ENCODE assay signal across 8 cellular contexts in the genomic region with DNA sequence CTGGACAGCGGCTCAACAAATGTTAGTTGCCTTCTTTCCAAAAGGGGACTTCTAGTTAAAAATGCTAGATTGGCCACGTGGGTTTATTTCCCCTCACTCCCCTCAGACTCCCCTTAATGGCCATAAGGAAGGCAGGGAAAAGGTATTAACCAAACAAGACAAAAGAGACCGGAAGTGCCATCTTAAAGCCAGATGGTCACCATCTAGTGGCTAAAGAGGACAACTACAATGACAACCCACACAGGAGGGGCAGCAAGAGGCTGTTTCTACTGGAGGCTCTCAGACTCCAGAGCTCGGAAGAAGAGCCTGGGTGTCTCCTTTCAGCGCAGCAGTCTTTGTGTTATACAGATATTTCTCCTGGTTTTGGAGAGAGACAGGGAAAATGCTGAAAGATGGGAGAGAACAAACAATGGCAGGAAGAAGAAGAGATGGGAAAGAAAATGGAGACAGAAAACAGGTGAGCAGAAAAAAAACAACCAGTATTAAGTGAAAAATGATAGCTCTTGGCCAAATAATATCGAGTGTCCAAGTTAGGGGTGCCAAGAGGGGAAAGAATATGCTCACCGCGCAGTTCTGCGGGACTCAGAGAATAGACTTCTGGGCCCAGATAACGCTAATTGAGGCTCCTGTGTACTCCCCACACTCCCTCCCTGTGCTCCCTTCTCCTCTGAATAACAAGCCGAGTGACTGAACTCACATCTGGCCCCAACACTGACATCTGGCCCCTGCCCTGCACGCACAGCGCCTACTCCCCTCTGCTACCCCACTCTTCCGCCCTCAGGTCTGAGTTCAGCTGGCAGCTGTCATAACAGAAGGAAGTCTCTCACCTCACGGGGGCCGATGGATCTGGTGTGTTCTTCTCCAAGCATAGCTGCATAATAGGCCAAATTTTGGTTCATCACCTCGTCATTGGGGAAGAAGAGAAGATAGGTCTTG. TPM values are rescaled to one million over a fixed set of nuclear protein-coding genes. Genes with fewer than 3 reads are reported as not detected.
A peak's percentile ranks its signal among the peaks of the same experiment; 100 is the strongest.
DNase-seq lines count a peak whose midpoint lies in the region; ATAC-seq, FAIRE-seq and TF ChIP-seq lines count a peak whose summit lies in the region.

No MANE protein-coding gene starts in this region.

- no peak for TF ChIP-seq POLR2A in H54 (IDR thresholded peaks at IDR 0.05; ENCODE audit: low read depth, low read length)
- no peak for TF ChIP-seq POLR2A in thyroid gland (IDR thresholded peaks at IDR 0.05)

- no peaks in the 10 kb centered on the region for H3K27me3 ChIP-seq in CD4-positive, alpha-beta T cell (ENCODE audit: control insufficient read depth, insufficient read depth, low read length)
- no peaks in the 10 kb centered on the region for H3K27me3 ChIP-seq in thyroid gland

- H3K36me3 ChIP-seq in thyroid gland: peaks cover 39 to 41% of the 10 kb centered on the region in 2 donors

- H3K27ac Mint-ChIP-seq in CD4-positive, alpha-beta T cell: no peak overlapping the region

- FAIRE-seq in H54 (lab: Jason Lieb, UNC): no peak

- intact Hi-C loops in CD4-positive, alpha-beta T cell (cut with DNase I, micrococcal nuclease): no loop called here
- intact Hi-C loops in thyroid gland (cut with DNase I): loop anchor here (5.0 kb wide), 1 partner anchor 180 kb away; no protein-coding TSS in a partner anchor

- CTCF ChIA-PET in CD4-positive, alpha-beta T cell (lab: Charles Lee): interaction anchor here (0.6 to 1.2 kb wide), 3 partner anchors 17 to 179 kb away, joined by 3 read pairs; partner anchors contain the start of gene CLDN19

- H3K27me3 Mint-ChIP-seq in CD4-positive, alpha-beta T cell: no peaks in the 10 kb centered on the region

- in situ Hi-C loops in astrocyte of the spinal cord (cut with HindIII; ENCODE audit: low sequenced_read_pairs): no loop called here

- peak; percentile 58 for TF ChIP-seq CTCF in CD4-positive, alpha-beta T cell (IDR thresholded peaks at IDR 0.05)
- TF ChIP-seq CTCF in astrocyte of the spinal cord (IDR thresholded peaks at IDR 0.05; ENCODE audit: low read depth, low read length) (peak; percentile 69), thyroid gland (IDR thresholded peaks at IDR 0.05) (peak; percentile 18 to 71 (median 60))

- no peak overlapping the region for H3K4me3 Mint-ChIP-seq in CD4-positive, alpha-beta T cell

- WGBS in thyroid gland, 2 donors: 73 to 77% methylated on average over 17 of the region's 17 CpGs

- no peaks in the 10 kb centered on the region for H3K4me1 ChIP-seq in thyroid gland

- H3K4me1 Mint-ChIP-seq in CD4-positive, alpha-beta T cell (ENCODE audit: low read depth): peaks cover 4% of the 10 kb centered on the region

- H3K36me3 Mint-ChIP-seq in CD4-positive, alpha-beta T cell (ENCODE audit: low read depth): peaks cover 79% of the 10 kb centered on the region

- DNase-seq in CD4-positive, alpha-beta T cell: no peak
- peak; percentile 67 for DNase-seq in H54 (ENCODE audit: insufficient read length, low spot score)
- peak; percentile 72 to 82 for DNase-seq in NCI-H524 (lab: John Stamatoyannopoulos, UW)
- peak; percentile 69 for DNase-seq in astrocyte of the spinal cord (ENCODE audit: low read depth, low spot score)
- DNase-seq in iris pigment epithelial cell (ENCODE audit: low read depth): peak; percentile 72
- DNase-seq in thyroid gland: peak; percentile 9 to 29
- no peak for DNase-seq in stimulated activated CD4-positive, alpha-beta T cell treated with anti-CD3 and anti-CD28 coated beads, Interleukin-1b, Interleukin-23, amount 100 ng/mL, for 48 hours
- DNase-seq in activated naive CD4-positive, alpha-beta T cell (lab: John Stamatoyannopoulos, UW): no peak

- H3K4me3 ChIP-seq in astrocyte of the spinal cord (ENCODE audit: low read depth, low read length) (no peak overlapping the region), thyroid gland (replicated peaks in 1 of 3) (no peak overlapping the region)

- H3K9me3 Mint-ChIP-seq in CD4-positive, alpha-beta T cell: no peaks in the 10 kb centered on the region

- no peak overlapping the region for H3K27ac ChIP-seq in CD4-positive, alpha-beta T cell (ENCODE audit: low read depth, low read length)
- H3K27ac ChIP-seq in thyroid gland: no peak overlapping the region

- peak; percentile 44 for ATAC-seq in CD4-positive, alpha-beta T cell (ENCODE audit: poor library complexity)

- POLR2A ChIA-PET in CD4-positive, alpha-beta T cell (lab: Charles Lee): interaction anchor here (3.3 kb wide), 1 partner anchor 10 kb away, joined by 21 read pairs; the partner anchor contains the start of genes C1orf50 and P3H1

- H3K9me3 ChIP-seq in CD4-positive, alpha-beta T cell (ENCODE audit: control insufficient read depth, low read length): no peaks in the 10 kb centered on the region
- H3K9me3 ChIP-seq in thyroid gland: no peaks in the 10 kb centered on the region

RNA-seq across cellular contexts. Expression of gene P3H1, which starts 9.6 kb away (rescaled TPM):
- total RNA-seq in CD4-positive, alpha-beta T cell: 10 to 100 TPM; 17.6 to 20.9 TPM
- 10 to 100 TPM; 16.6 to 28.0 (median 24.2) TPM for total RNA-seq in thyroid gland

RNA-seq across cellular contexts. Expression of gene C1orf50, which starts 9.8 kb away (rescaled TPM):
- total RNA-seq in CD4-positive, alpha-beta T cell: 10 to 100 TPM; 23.1 to 23.9 TPM
- 1 to 10 TPM; 4.2 to 7.2 (median 4.7) TPM for total RNA-seq in thyroid gland

RNA-seq across cellular contexts. Expression of gene CLDN19, which starts 17.2 kb away (rescaled TPM):
- not detected for total RNA-seq in CD4-positive, alpha-beta T cell
- not detected for total RNA-seq in thyroid gland

RNA-seq across cellular contexts. Expression of gene TMEM269, which starts 27.6 kb away (rescaled TPM):
- total RNA-seq in CD4-positive, alpha-beta T cell: 1 to 10 TPM in 1 of 2 experiments, under 1 TPM in 1; 0.60 to 1.1 TPM
- total RNA-seq in thyroid gland: 1 to 10 TPM in 1 of 4 donors, under 1 TPM in 1, not detected in 2; 0.11 to 2.6 TPM

RNA-seq across cellular contexts. Expression of gene ERMAP, which starts 59.7 kb away (rescaled TPM):
- total RNA-seq in CD4-positive, alpha-beta T cell: 1 to 10 TPM; 4.4 to 5.0 TPM
- total RNA-seq in thyroid gland: 10 to 100 TPM; 23.7 to 36.5 (median 28.9) TPM

Comparison
In these comparisons a context has a peak if more than half of its experiments do, and no peak if none do; other contexts are left out.
1. DNase-seq: peak in H54 (single experiment), NCI-H524 (2 of 2), astrocyte of the spinal cord (single experiment), iris pigment epithelial cell (single experiment) and thyroid gland (2 of 2); none in CD4-positive, alpha-beta T cell (0 of 10), stimulated activated CD4-positive, alpha-beta T cell treated with anti-CD3 and anti-CD28 coated beads, Interleukin-1b, Interleukin-23, amount 100 ng/mL, for 48 hours (single experiment) and activated naive CD4-positive, alpha-beta T cell (0 of 4).
2. Peak in every context shown above with its lines, with median percentiles within 50 percentile points of each other: CTCF ChIP-seq.